In the genomic region with DNA sequence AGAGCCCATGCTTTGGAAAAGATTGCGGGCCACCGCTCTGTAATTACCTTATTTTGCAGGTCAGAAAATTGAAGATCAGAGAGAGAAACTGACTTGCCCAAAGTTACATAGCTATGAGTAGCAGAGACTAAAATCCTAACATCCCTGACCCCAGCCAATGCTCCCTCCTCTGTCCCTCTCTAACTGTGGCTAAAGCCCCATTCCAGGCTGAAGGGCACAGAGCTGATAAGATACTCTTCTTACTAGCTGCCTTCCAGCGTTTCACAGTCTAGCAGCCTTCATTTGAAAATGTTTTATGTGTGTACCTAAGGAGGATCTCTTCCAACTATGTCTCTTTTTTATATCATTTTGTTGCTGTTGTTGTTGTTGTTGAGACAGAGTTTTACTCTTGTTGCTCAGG, we compare ENCODE assay signal across 1 cellular context.
TF ChIP-seq lines count a peak whose summit lies in the region.

No MANE protein-coding gene starts in this region.

TF ChIP-seq in H1, 55 proteins besides CTCF, POLR2A, EP300 and RAD21:
- TF ChIP-seq JUND (IDR thresholded peaks at IDR 0.05; ENCODE audit: low read length) (no peak), YY1 (IDR thresholded peaks at IDR 0.05; ENCODE audit: low read depth, low read length) (no peak), CEBPB (IDR thresholded peaks at IDR 0.05; ENCODE audit: low read depth, low read length) (no peak), SUZ12 (IDR thresholded peaks at IDR 0.05; ENCODE audit: low read length) (no peak), NANOG (IDR thresholded peaks at IDR 0.05; ENCODE audit: insufficient read depth, low read depth, low read length, poor library complexity, severe bottlenecking) (no peak), EZH2 (IDR thresholded peaks at IDR 0.05; ENCODE audit: low read depth, low read length, severe bottlenecking) (no peak), SAP30 (IDR thresholded peaks at IDR 0.05; ENCODE audit: insufficient read depth, insufficient replicate concordance, low read length) (no peak)
